In genomic region chr11:2999464-2999998, GRCh38 we compare ENCODE assay signal across 1 cellular context.
TF ChIP-seq lines count a peak whose summit lies in the region.

No MANE protein-coding gene starts in this region.

TF ChIP-seq in GM23338, 12 proteins besides CTCF, POLR2A, EP300 and RAD21 (continued from another document):
- TF ChIP-seq, protein P1, sequence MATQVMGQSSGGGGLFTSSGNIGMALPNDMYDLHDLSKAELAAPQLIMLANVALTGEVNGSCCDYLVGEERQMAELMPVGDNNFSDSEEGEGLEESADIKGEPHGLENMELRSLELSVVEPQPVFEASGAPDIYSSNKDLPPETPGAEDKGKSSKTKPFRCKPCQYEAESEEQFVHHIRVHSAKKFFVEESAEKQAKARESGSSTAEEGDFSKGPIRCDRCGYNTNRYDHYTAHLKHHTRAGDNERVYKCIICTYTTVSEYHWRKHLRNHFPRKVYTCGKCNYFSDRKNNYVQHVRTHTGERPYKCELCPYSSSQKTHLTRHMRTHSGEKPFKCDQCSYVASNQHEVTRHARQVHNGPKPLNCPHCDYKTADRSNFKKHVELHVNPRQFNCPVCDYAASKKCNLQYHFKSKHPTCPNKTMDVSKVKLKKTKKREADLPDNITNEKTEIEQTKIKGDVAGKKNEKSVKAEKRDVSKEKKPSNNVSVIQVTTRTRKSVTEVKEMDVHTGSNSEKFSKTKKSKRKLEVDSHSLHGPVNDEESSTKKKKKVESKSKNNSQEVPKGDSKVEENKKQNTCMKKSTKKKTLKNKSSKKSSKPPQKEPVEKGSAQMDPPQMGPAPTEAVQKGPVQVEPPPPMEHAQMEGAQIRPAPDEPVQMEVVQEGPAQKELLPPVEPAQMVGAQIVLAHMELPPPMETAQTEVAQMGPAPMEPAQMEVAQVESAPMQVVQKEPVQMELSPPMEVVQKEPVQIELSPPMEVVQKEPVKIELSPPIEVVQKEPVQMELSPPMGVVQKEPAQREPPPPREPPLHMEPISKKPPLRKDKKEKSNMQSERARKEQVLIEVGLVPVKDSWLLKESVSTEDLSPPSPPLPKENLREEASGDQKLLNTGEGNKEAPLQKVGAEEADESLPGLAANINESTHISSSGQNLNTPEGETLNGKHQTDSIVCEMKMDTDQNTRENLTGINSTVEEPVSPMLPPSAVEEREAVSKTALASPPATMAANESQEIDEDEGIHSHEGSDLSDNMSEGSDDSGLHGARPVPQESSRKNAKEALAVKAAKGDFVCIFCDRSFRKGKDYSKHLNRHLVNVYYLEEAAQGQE (IDR thresholded peaks at IDR 0.05; ENCODE audit: unreplicated experiment) = no peak
- TF ChIP-seq EZH2 (IDR thresholded peaks at IDR 0.05; ENCODE audit: low read depth, unreplicated experiment) (no peak), JUNB (IDR thresholded peaks at IDR 0.05; ENCODE audit: unreplicated experiment) (no peak), STAT1 (IDR thresholded peaks at IDR 0.05; ENCODE audit: unreplicated experiment) (no peak), NANOG (IDR thresholded peaks at IDR 0.05; ENCODE audit: borderline replicate concordance) (no peak)
TF ChIP-seq in GM23338: peak in this region for 1.
